Comparison of ENCODE assay signal across 8 cellular contexts in the genomic region with DNA sequence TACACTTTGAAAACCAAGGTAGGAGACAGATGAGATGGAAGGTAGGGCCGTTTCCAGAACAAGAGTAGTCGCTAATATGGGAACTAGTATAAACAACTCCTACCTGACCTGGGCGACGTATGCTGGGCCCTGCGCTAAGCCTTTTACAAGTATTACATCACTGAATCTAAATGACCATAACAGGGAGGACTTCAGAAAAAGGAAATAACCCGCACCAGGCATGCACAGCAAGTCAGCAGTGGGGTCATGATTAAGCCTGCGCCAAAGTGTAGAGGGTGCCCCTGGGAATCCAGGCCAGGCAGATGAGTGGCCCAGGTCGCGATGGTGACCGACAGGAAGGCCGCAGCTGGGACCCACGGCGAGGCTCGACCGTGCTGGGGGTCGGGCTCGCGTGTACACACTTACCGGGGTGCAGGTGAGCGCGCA. TPM values are rescaled to one million over a fixed set of nuclear protein-coding genes. Genes with fewer than 3 reads are reported as not detected.
DNase-seq lines count a peak whose midpoint lies in the region; ATAC-seq, FAIRE-seq and TF ChIP-seq lines count a peak whose summit lies in the region.

No MANE protein-coding gene starts in this region.

- TF ChIP-seq EP300 in A549 (IDR thresholded peaks at IDR 0.05) (no peak), SK-N-SH (IDR thresholded peaks at IDR 0.05; ENCODE audit: borderline replicate concordance in 1 of 2, low read depth in 1 of 2, low read length in 1 of 2) (no peak)

- H3K9me2 ChIP-seq in SK-N-SH: no peaks in the 10 kb centered on the region

- CTCF ChIA-PET in A549 (lab: Yijun Ruan, JAX) (interaction anchor here (0.6 to 1.1 kb wide), 2 partner anchors 47 to 131 kb away, joined by 3 read pairs; no protein-coding TSS in a partner anchor), SK-N-SH (lab: Yijun Ruan, JAX) (interaction anchor here (1.0 to 3.1 kb wide), 6 partner anchors 9 to 131 kb away, joined by 3 to 17 read pairs (median 4); a partner anchor contains a TSS)

- TF ChIP-seq CTCF in A549 (IDR thresholded peaks at IDR 0.05) (no peak), SK-N-SH (IDR thresholded peaks at IDR 0.05) (no peak), fibroblast of lung (conservative IDR thresholded peaks at IDR 0.05 in 1 of 2, IDR thresholded peaks at IDR 0.05 in 1 of 2; ENCODE audit: low read depth in 1 of 2, low read length in 2 of 2) (no peak)

- peak overlapping the region; percentile 72 for H3K4me2 ChIP-seq in A549
- H3K4me2 ChIP-seq in SK-N-SH: peak overlapping the region; percentile 74
- H3K4me2 ChIP-seq in fibroblast of lung (ENCODE audit: extremely low read depth, insufficient read depth, low read length): peak overlapping the region; percentile 77

- H3K36me3 ChIP-seq in SK-N-SH (replicated peaks in 1 of 2; ENCODE audit: control insufficient read depth in 1 of 2, insufficient read depth in 2 of 2, low read length in 1 of 2) (peaks cover 11 to 17% of the 10 kb centered on the region in 2 experiments), fibroblast of lung (ENCODE audit: control insufficient read depth, insufficient read depth, low read length) (peaks cover 9% of the 10 kb centered on the region), rectal smooth muscle tissue (ENCODE audit: control insufficient read depth, insufficient read depth, low read length) (peaks cover 16% of the 10 kb centered on the region)

- FAIRE-seq in A549 (lab: Jason Lieb, UNC): no peak

- H3K4me3 ChIP-seq in A549 (peak overlapping the region; percentile 75), SK-N-SH (ENCODE audit: low read depth in 2 of 2, low read length in 1 of 2) (peak overlapping the region; percentile 83 to 90), fibroblast of lung (replicated peaks in 1 of 4; ENCODE audit: control extremely low read depth in 1 of 4, insufficient read depth in 1 of 4, low read depth in 3 of 4, low read length in 4 of 4) (peak overlapping the region; percentile 70 to 98 (median 96)), rectal smooth muscle tissue (ENCODE audit: low read length) (peak overlapping the region; percentile 78)

- H3K27ac ChIP-seq in A549 (peak overlapping the region; percentile 86 to 92), SK-N-SH (ENCODE audit: low read depth in 2 of 2, low read length in 1 of 2) (peak overlapping the region; percentile 88 to 92), fibroblast of lung (ENCODE audit: insufficient read depth, low read length) (peak overlapping the region; percentile 98), rectal smooth muscle tissue (ENCODE audit: low read depth, low read length) (peak overlapping the region; percentile 97)

- TF ChIP-seq RAD21 in A549 (conservative IDR thresholded peaks at IDR 0.05 in 1 of 2, IDR thresholded peaks at IDR 0.05 in 1 of 2) (no peak), SK-N-SH (IDR thresholded peaks at IDR 0.05; ENCODE audit: low read length) (no peak)

- no peaks in the 10 kb centered on the region for H3F3A ChIP-seq in SK-N-SH (replicated peaks; ENCODE audit: insufficient read depth)

- H4K20me1 ChIP-seq in SK-N-SH (ENCODE audit: insufficient read depth) (peaks cover 31% of the 10 kb centered on the region), fibroblast of lung (ENCODE audit: control insufficient read depth, extremely low read depth, insufficient read depth, low read length) (no peaks in the 10 kb centered on the region)

- H3K9me3 ChIP-seq in A549: 0 out of 3 replicates have a peak, but pooled peaks cover 5% of the 10 kb centered on the region
- H3K9me3 ChIP-seq in SK-N-SH: no peaks in the 10 kb centered on the region
- H3K9me3 ChIP-seq in fibroblast of lung (ENCODE audit: control insufficient read depth, insufficient read depth, low read depth, low read length): no peaks in the 10 kb centered on the region

- DNase-seq in A549 (ENCODE audit: low read depth in 1 of 2, low spot score in 1 of 2) (no peak), SK-N-SH (no peak), fibroblast of lung (ENCODE audit: low read depth in 2 of 2) (no peak), NCI-H1930 (lab: John Stamatoyannopoulos, UW) (no peak), left lobe of liver (ENCODE audit: low spot score) (no peak)
- DNase-seq in stimulated activated naive CD4-positive, alpha-beta T cell (lab: John Stamatoyannopoulos, UW): no peak

- H3K79me2 ChIP-seq in SK-N-SH (ENCODE audit: insufficient read depth) (peaks cover 50% of the 10 kb centered on the region), fibroblast of lung (ENCODE audit: control insufficient read depth, insufficient read depth, low read length) (peaks cover 33% of the 10 kb centered on the region)

- peak in 1 of 2 experiments; percentile 19; a peak in 2 of 6 replicates for ATAC-seq in A549
- peak; percentile 12 for ATAC-seq in GM21737 (IDR thresholded peaks at IDR 0.05; ENCODE audit: unreplicated experiment)
- ATAC-seq in left lobe of liver: no peak

- H3K9ac ChIP-seq in SK-N-SH (peak overlapping the region; percentile 86), fibroblast of lung (ENCODE audit: insufficient read depth, low read length) (peak overlapping the region; percentile 97), rectal smooth muscle tissue (ENCODE audit: low read length) (peak overlapping the region; percentile 34)

- H3K4me1 ChIP-seq in A549 (peaks cover 8% of the 10 kb centered on the region; the same call in 1 of the 3 replicates), SK-N-SH (ENCODE audit: control insufficient read depth in 1 of 2, insufficient read depth in 2 of 2, low read depth in 1 of 2, low read length in 1 of 2) (peaks cover 0 to 17% of the 10 kb centered on the region in 2 experiments; a peak in 2 of 4 replicates), fibroblast of lung (ENCODE audit: control insufficient read depth, extremely low read depth, insufficient read depth, low read length) (peaks cover 4% of the 10 kb centered on the region), rectal smooth muscle tissue (ENCODE audit: control insufficient read depth, insufficient read depth, low read length) (no peaks in the 10 kb centered on the region)

- no peak for TF ChIP-seq POLR2A in A549 (IDR thresholded peaks at IDR 0.05; ENCODE audit: low read length)

- no peaks in the 10 kb centered on the region for H3K27me3 ChIP-seq in SK-N-SH (ENCODE audit: insufficient read depth)
- H3K27me3 ChIP-seq in fibroblast of lung (ENCODE audit: control insufficient read depth, insufficient read depth, low read length): no peaks in the 10 kb centered on the region
- H3K27me3 ChIP-seq in rectal smooth muscle tissue (ENCODE audit: control insufficient read depth, insufficient read depth, low read length): no peaks in the 10 kb centered on the region

- WGBS in A549 (ENCODE audit: missing lambda C conversion rate): 13% methylated on average over 20 of the region's 21 CpGs
- WGBS in SK-N-SH (ENCODE audit: low lambda C conversion rate): 6% methylated on average over 5 of the region's 21 CpGs

- H2AFZ ChIP-seq in SK-N-SH (ENCODE audit: low read depth): peak overlapping the region; percentile 88; the same call in 1 of the 2 replicates
- H2AFZ ChIP-seq in fibroblast of lung (ENCODE audit: low read length): peak overlapping the region; percentile 75

- POLR2A ChIA-PET in A549 (lab: Yijun Ruan, JAX) (interaction anchor here (1.5 to 1.7 kb wide), 3 partner anchors 14 to 70 kb away, joined by 4 to 9 read pairs (median 5); a partner anchor contains a TSS), SK-N-SH (lab: Yijun Ruan, JAX) (interaction anchor here (1.3 kb wide), 1 partner anchor 203 kb away, joined by 3 read pairs; a partner anchor contains a TSS)

RNA-seq across cellular contexts. Expression of a gene that starts 0.6 kb away (rescaled TPM):
- 10.8 and 13.7 TPM in 2 replicates for polyA plus RNA-seq in A549 (2011; rRNA removed)
- polyA plus RNA-seq in A549 (2012; cell fraction: cytosol; rRNA removed): 37.0 and 39.5 TPM in 2 replicates
- polyA plus RNA-seq in A549 (2012; cell fraction: nucleus; rRNA removed): 209 and 289 TPM in 2 replicates
- 24.6 to 30.1 TPM (median 29.9 TPM) in 3 replicates for polyA plus RNA-seq in A549 (2017; fragmentation: RNase III; extraction: RNeasy Plus Mini Kit Qiagen cat#74134 plus additional on column Dnase treatment)
- 33.3 and 38.6 TPM in 2 replicates for polyA minus RNA-seq in A549 (2011; rRNA and poly(A)+ RNA removed)
- 49.6 and 67.9 TPM in 2 replicates for polyA plus RNA-seq in SK-N-SH (2012; rRNA removed)
- polyA plus RNA-seq in SK-N-SH (2012; cell fraction: cytosol; rRNA removed): 15.5 and 24.3 TPM in 2 replicates
- polyA plus RNA-seq in SK-N-SH (2012; cell fraction: nucleus; rRNA removed): 367 and 465 TPM in 2 replicates
- 22.6 and 25.4 TPM in 2 replicates for total RNA-seq in fibroblast of lung
- polyA plus RNA-seq in fibroblast of lung: 8.5 and 16.8 TPM in 2 replicates
- 19.7 and 32.6 TPM in 2 replicates for polyA plus RNA-seq in fibroblast of lung (2012)
- polyA minus RNA-seq in fibroblast of lung (ENCODE audit: low replicate concordance): 125 and 155 TPM in 2 replicates
- 34.2 TPM for total RNA-seq in left lobe of liver

RNA-seq across cellular contexts. Expression of a gene that starts 5.8 kb away (rescaled TPM):
- 5.8 and 7.4 TPM in 2 replicates for polyA plus RNA-seq in A549 (2011; rRNA removed)
- polyA plus RNA-seq in A549 (2012; cell fraction: cytosol; rRNA removed): 1.7 and 1.9 TPM in 2 replicates
- polyA plus RNA-seq in A549 (2012; cell fraction: nucleus; rRNA removed): 1.2 and 2.8 TPM in 2 replicates
- polyA plus RNA-seq in A549 (2017; fragmentation: RNase III; extraction: RNeasy Plus Mini Kit Qiagen cat#74134 plus additional on column Dnase treatment): 4.1 to 5.2 TPM (median 4.9 TPM) in 3 replicates
- 4.5 and 6.6 TPM in 2 replicates for polyA minus RNA-seq in A549 (2011; rRNA and poly(A)+ RNA removed)
- polyA plus RNA-seq in SK-N-SH (2012; rRNA removed): 2.4 and 3.8 TPM in 2 replicates
- 2.6 and 3.2 TPM in 2 replicates for polyA plus RNA-seq in SK-N-SH (2012; cell fraction: cytosol; rRNA removed)
- 3.0 and 5.6 TPM in 2 replicates for polyA plus RNA-seq in SK-N-SH (2012; cell fraction: nucleus; rRNA removed)
- total RNA-seq in fibroblast of lung: 4.9 and 5.4 TPM in 2 replicates
- 4.4 and 5.7 TPM in 2 replicates for polyA plus RNA-seq in fibroblast of lung
- polyA plus RNA-seq in fibroblast of lung (2012): 3.4 and 3.8 TPM in 2 replicates
- 1.9 and 2.9 TPM in 2 replicates for polyA minus RNA-seq in fibroblast of lung (ENCODE audit: low replicate concordance)
- total RNA-seq in left lobe of liver: 3.4 TPM

RNA-seq across cellular contexts. Expression of a gene that starts 19.4 kb away (rescaled TPM):
- polyA plus RNA-seq in A549 (2011; rRNA removed) (1.4 and 1.5 TPM in 2 replicates), A549 (2017; fragmentation: RNase III; extraction: RNeasy Plus Mini Kit Qiagen cat#74134 plus additional on column Dnase treatment) (4.1 to 5.1 TPM (median 4.3 TPM) in 3 replicates), SK-N-SH (2012; rRNA removed) (5.3 and 6.3 TPM in 2 replicates), fibroblast of lung (2.3 and 2.9 TPM in 2 replicates)
- 2.1 and 2.7 TPM in 2 replicates for polyA plus RNA-seq in A549 (2012; cell fraction: cytosol; rRNA removed)
- 8.5 and 9.7 TPM in 2 replicates for polyA plus RNA-seq in A549 (2012; cell fraction: nucleus; rRNA removed)
- polyA minus RNA-seq in A549 (2011; rRNA and poly(A)+ RNA removed): 1.7 and 2.2 TPM in 2 replicates
- polyA plus RNA-seq in SK-N-SH (2012; cell fraction: cytosol; rRNA removed): 2.4 and 3.9 TPM in 2 replicates
- 40.0 and 43.5 TPM in 2 replicates for polyA plus RNA-seq in SK-N-SH (2012; cell fraction: nucleus; rRNA removed)
- total RNA-seq in fibroblast of lung (2.1 and 5.3 TPM in 2 replicates), left lobe of liver (3.7 TPM)
- polyA plus RNA-seq in fibroblast of lung (2012): 6.0 and 7.8 TPM in 2 replicates
- polyA minus RNA-seq in fibroblast of lung (ENCODE audit: low replicate concordance): 4.0 and 9.2 TPM in 2 replicates

RNA-seq across cellular contexts. Expression of a gene that starts 34.9 kb away (rescaled TPM):
- 1.5 and 2.2 TPM in 2 replicates for polyA plus RNA-seq in A549 (2011; rRNA removed)
- polyA plus RNA-seq in A549 (2012; cell fraction: cytosol; rRNA removed): 1.6 and 2.3 TPM in 2 replicates
- 15.8 and 16.3 TPM in 2 replicates for polyA plus RNA-seq in A549 (2012; cell fraction: nucleus; rRNA removed)
- polyA plus RNA-seq in A549 (2017; fragmentation: RNase III; extraction: RNeasy Plus Mini Kit Qiagen cat#74134 plus additional on column Dnase treatment): 3.8 to 5.2 TPM (median 4.4 TPM) in 3 replicates
- 0.91 and 1.3 TPM in 2 replicates for polyA minus RNA-seq in A549 (2011; rRNA and poly(A)+ RNA removed)
- polyA plus RNA-seq in SK-N-SH (2012; rRNA removed): 4.3 and 4.5 TPM in 2 replicates
- polyA plus RNA-seq in SK-N-SH (2012; cell fraction: cytosol; rRNA removed): 1.1 and 1.7 TPM in 2 replicates
- 33.9 and 35.0 TPM in 2 replicates for polyA plus RNA-seq in SK-N-SH (2012; cell fraction: nucleus; rRNA removed)
- total RNA-seq in fibroblast of lung: 1.0 and 1.5 TPM in 2 replicates
- 0.81 and 1.3 TPM in 2 replicates for polyA plus RNA-seq in fibroblast of lung
- 1.1 and 1.6 TPM in 2 replicates for polyA plus RNA-seq in fibroblast of lung (2012)
- 12.0 and 15.0 TPM in 2 replicates for polyA minus RNA-seq in fibroblast of lung (ENCODE audit: low replicate concordance)
- 1.3 TPM for total RNA-seq in left lobe of liver

RNA-seq across cellular contexts. Expression of a gene that starts 44.4 kb away (rescaled TPM):
- 0.41 and 0.70 TPM in 2 replicates for polyA plus RNA-seq in A549 (2011; rRNA removed)
- polyA plus RNA-seq in A549 (2012; cell fraction: cytosol; rRNA removed): 2.2 and 2.6 TPM in 2 replicates
- 11.0 and 12.3 TPM in 2 replicates for polyA plus RNA-seq in A549 (2012; cell fraction: nucleus; rRNA removed)
- polyA plus RNA-seq in A549 (2017; fragmentation: RNase III; extraction: RNeasy Plus Mini Kit Qiagen cat#74134 plus additional on column Dnase treatment): 0.90 to 1.6 TPM (median 1.4 TPM) in 3 replicates
- polyA minus RNA-seq in A549 (2011; rRNA and poly(A)+ RNA removed): 0.92 and 1.2 TPM in 2 replicates
- 5.1 and 6.4 TPM in 2 replicates for polyA plus RNA-seq in SK-N-SH (2012; rRNA removed)
- 1.7 and 2.7 TPM in 2 replicates for polyA plus RNA-seq in SK-N-SH (2012; cell fraction: cytosol; rRNA removed)
- polyA plus RNA-seq in SK-N-SH (2012; cell fraction: nucleus; rRNA removed): 22.9 and 27.6 TPM in 2 replicates
- 1.5 and 1.7 TPM in 2 replicates for total RNA-seq in fibroblast of lung
- polyA plus RNA-seq in fibroblast of lung: 0.39 and 1.2 TPM in 2 replicates
- 0.27 and 1.3 TPM in 2 replicates for polyA plus RNA-seq in fibroblast of lung (2012)
- 3.3 TPM in 1 of 2 replicates, not detected in the other for polyA minus RNA-seq in fibroblast of lung (ENCODE audit: low replicate concordance)
- 0.18 TPM for total RNA-seq in left lobe of liver

Comparison
In these comparisons a context has a peak if more than half of its experiments do, and no peak if none do; other contexts are left out.
1. H3K9ac ChIP-seq: peak in every context shown above with its lines; median percentile 97 in fibroblast of lung; 86 in SK-N-SH; 34 in rectal smooth muscle tissue.